In genomic region chr11:93330446-93330984, GRCh38 we compare ENCODE assay signal across 8 cellular contexts. TPM values are rescaled to one million over a fixed set of nuclear protein-coding genes. Genes with fewer than 3 reads are reported as not detected.
A peak's percentile ranks its signal among the peaks of the same experiment; 100 is the strongest.
DNase-seq lines count a peak whose midpoint lies in the region; ATAC-seq, FAIRE-seq and TF ChIP-seq lines count a peak whose summit lies in the region.

Gene DEUP1, plus strand, starts transcription at chr11:93330742. Its CDS starts 1,518 bp downstream, at chr11:93332260.

- H3K27me3 ChIP-seq in CD8-positive, alpha-beta T cell (ENCODE audit: insufficient read depth, low read length), result no peaks in the 10 kb centered on the region

- FAIRE-seq in frontal cortex (lab: Jason Lieb, UNC), result no peak

- H3K9me3 ChIP-seq in CD8-positive, alpha-beta T cell (ENCODE audit: low read length), result no peaks in the 10 kb centered on the region

- no peak for DNase-seq in CD8-positive, alpha-beta T cell
- DNase-seq in WTC11 (ENCODE audit: low spot score), result peak; percentile 50
- DNase-seq in frontal cortex (ENCODE audit: low spot score in 2 of 2), result peak; percentile 40 to 67
- DNase-seq in osteocyte (ENCODE audit: extremely low spot score, unreplicated experiment), result no peak
- no peak for DNase-seq in GM10248 (ENCODE audit: extremely low spot score)

- intact Hi-C loops in CD8-positive, alpha-beta T cell (cut with DNase I, micrococcal nuclease), result no loop called here

- no peaks in the 10 kb centered on the region for H3K36me3 ChIP-seq in CD8-positive, alpha-beta T cell (ENCODE audit: insufficient read depth, low read length)

- H3K9me3 Mint-ChIP-seq in CD8-positive, alpha-beta T cell, result no peaks in the 10 kb centered on the region
- H3K9me3 Mint-ChIP-seq in WTC11 (peaks cover 7% of the 10 kb centered on the region; the same call in 1 of the 2 replicates), osteocyte (ENCODE audit: unreplicated experiment) (no peaks in the 10 kb centered on the region)

- H3K4me1 Mint-ChIP-seq in CD8-positive, alpha-beta T cell (ENCODE audit: low read depth), result peaks cover 5% of the 10 kb centered on the region
- H3K4me1 Mint-ChIP-seq in WTC11 (peaks cover 8% of the 10 kb centered on the region), osteocyte (ENCODE audit: unreplicated experiment) (peaks cover 8% of the 10 kb centered on the region)

- no peak within 1 kb of the TSS for H3K27ac ChIP-seq in CD8-positive, alpha-beta T cell (ENCODE audit: low read depth, low read length)

- H3K36me3 Mint-ChIP-seq in CD8-positive, alpha-beta T cell, result no peaks in the 10 kb centered on the region
- H3K36me3 Mint-ChIP-seq in WTC11 (no peaks in the 10 kb centered on the region), osteocyte (ENCODE audit: unreplicated experiment) (no peaks in the 10 kb centered on the region)

- no peak within 1 kb of the TSS for H3K27ac Mint-ChIP-seq in CD8-positive, alpha-beta T cell
- no peak within 1 kb of the TSS for H3K27ac Mint-ChIP-seq in WTC11
- no peak within 1 kb of the TSS for H3K27ac Mint-ChIP-seq in osteocyte (ENCODE audit: unreplicated experiment)

- H3K4me3 ChIP-seq in CD8-positive, alpha-beta T cell (ENCODE audit: low read depth, low read length), result no peak within 1 kb of the TSS

- peak within 1 kb of the TSS; percentile 45 for H3K4me3 Mint-ChIP-seq in CD8-positive, alpha-beta T cell
- peak within 1 kb of the TSS; percentile 84 for H3K4me3 Mint-ChIP-seq in WTC11
- peak within 1 kb of the TSS; percentile 67 for H3K4me3 Mint-ChIP-seq in osteocyte (ENCODE audit: unreplicated experiment)

- TF ChIP-seq CTCF in CD8-positive, alpha-beta T cell (IDR thresholded peaks at IDR 0.05), result no peak
- no peak for TF ChIP-seq CTCF in WTC11 (IDR thresholded peaks at IDR 0.05)
- TF ChIP-seq CTCF in osteocyte (IDR thresholded peaks at IDR 0.05), result no peak
- no peak for TF ChIP-seq CTCF in GM10248 (IDR thresholded peaks at IDR 0.05; ENCODE audit: control extremely low read depth, extremely low read depth, low read depth, missing control alignments)

- H3K4me1 ChIP-seq in CD8-positive, alpha-beta T cell (ENCODE audit: insufficient read depth, low read length), result no peaks in the 10 kb centered on the region

- peaks cover 43% of the 10 kb centered on the region for H3K27me3 Mint-ChIP-seq in CD8-positive, alpha-beta T cell (ENCODE audit: low read depth)
- peaks cover 39% of the 10 kb centered on the region for H3K27me3 Mint-ChIP-seq in WTC11 (ENCODE audit: low read depth)
- peaks cover 55% of the 10 kb centered on the region for H3K27me3 Mint-ChIP-seq in osteocyte (ENCODE audit: unreplicated experiment)

- ATAC-seq in CD8-positive, alpha-beta T cell, result no peak
- peak; percentile 47 for ATAC-seq in HG02870 (IDR thresholded peaks at IDR 0.05; ENCODE audit: unreplicated experiment)
- ATAC-seq in WTC11, result peak; percentile 68
- no peak for ATAC-seq in GM21723 (IDR thresholded peaks at IDR 0.05; ENCODE audit: unreplicated experiment)
- ATAC-seq in HG02642 (IDR thresholded peaks at IDR 0.05; ENCODE audit: poor library complexity, unreplicated experiment), result no peak

- POLR2A ChIA-PET in CD8-positive, alpha-beta T cell (lab: Charles Lee), result no interaction called here
- POLR2A ChIA-PET in WTC11 (lab: Charles Lee) (no interaction called here), GM10248 (lab: Yijun Ruan, JAX) (no interaction called here)

- CTCF ChIA-PET in CD8-positive, alpha-beta T cell (lab: Charles Lee), result interaction anchor here (0.7 kb wide), 1 partner anchor 176 kb away, joined by 3 read pairs; no protein-coding TSS in a partner anchor
- CTCF ChIA-PET in WTC11 (lab: Charles Lee), result interaction anchor here (0.9 to 1.0 kb wide), 5 partner anchors 10 to 322 kb away, joined by 3 to 5 read pairs (median 3); no protein-coding TSS in a partner anchor
- CTCF ChIA-PET in GM10248 (lab: Yijun Ruan, JAX), result interaction anchor here (1.4 kb wide), 1 partner anchor 12 kb away, joined by 5 read pairs; no protein-coding TSS in a partner anchor

TF ChIP-seq in WTC11, 78 proteins besides CTCF, POLR2A, EP300 and RAD21 (continues in another document):
- TF ChIP-seq ZNF423 (CRISPR knock-in tag; IDR thresholded peaks at IDR 0.05), result peak; percentile 57; the same call in 1 of the 2 replicates
- no peak for TF ChIP-seq NR1H2 (CRISPR knock-in tag; IDR thresholded peaks at IDR 0.05)
- TF ChIP-seq CDX4 (CRISPR knock-in tag; IDR thresholded peaks at IDR 0.05; ENCODE audit: borderline replicate concordance), result no peak
- no peak for TF ChIP-seq HMGA2 (CRISPR knock-in tag; IDR thresholded peaks at IDR 0.05)
- no peak for TF ChIP-seq ETV6 (CRISPR knock-in tag; IDR thresholded peaks at IDR 0.05)
- TF ChIP-seq E2F5 (CRISPR knock-in tag; IDR thresholded peaks at IDR 0.05), result 0 out of 2 replicates have a peak, but pooled peaks have one; percentile 40
- TF ChIP-seq MLX (CRISPR knock-in tag; IDR thresholded peaks at IDR 0.05), result no peak
- TF ChIP-seq RORB (CRISPR knock-in tag; IDR thresholded peaks at IDR 0.05), result no peak
- TF ChIP-seq CREB1 (CRISPR knock-in tag; IDR thresholded peaks at IDR 0.05), result no peak
- TF ChIP-seq ZNF396 (CRISPR knock-in tag; IDR thresholded peaks at IDR 0.05; ENCODE audit: borderline replicate concordance), result no peak
- peak; percentile 53; the same call in 1 of the 2 replicates for TF ChIP-seq TCF7 (CRISPR knock-in tag; IDR thresholded peaks at IDR 0.05; ENCODE audit: low read depth)
- no peak for TF ChIP-seq FOXP4 (CRISPR knock-in tag; IDR thresholded peaks at IDR 0.05)
- TF ChIP-seq ERG (CRISPR knock-in tag; IDR thresholded peaks at IDR 0.05), result no peak
- TF ChIP-seq ZNF416 (CRISPR knock-in tag; IDR thresholded peaks at IDR 0.05), result no peak
- TF ChIP-seq HMGXB4 (CRISPR knock-in tag; IDR thresholded peaks at IDR 0.05), result no peak
- no peak for TF ChIP-seq ZNF317 (CRISPR knock-in tag; IDR thresholded peaks at IDR 0.05; ENCODE audit: borderline replicate concordance, low read depth)
- no peak for TF ChIP-seq GTF2I (CRISPR knock-in tag; conservative IDR thresholded peaks at IDR 0.05)

RNA-seq across cellular contexts. Expression of gene DEUP1, which starts in this region (rescaled TPM):
- total RNA-seq in CD8-positive, alpha-beta T cell, result not detected
- total RNA-seq in WTC11 (2021) (0.16 to 0.53 TPM (median 0.44 TPM) in 3 replicates), frontal cortex (0.82 TPM), osteocyte (not detected in 2 replicates)

Comparison
In these comparisons a context has a peak if more than half of its experiments do, and no peak if none do; other contexts are left out.
1. Peak in DNase-seq and ATAC-seq in WTC11; RNA of the gene not detected or under 1 TPM.
2. Peak in DNase-seq in frontal cortex; RNA of the gene not detected or under 1 TPM.